31 cellular contexts compared by ENCODE assay signal in genomic region chr4:180706766-180707165, GRCh38.
"Had no signal": no experiment of that assay in that cellular context is flagged by ENCODE, and none has a peak within 500 bp of the region (broad histone marks: within the 10 kb centered on the region; RNA-seq: fewer than 3 reads in every experiment).

No MANE protein-coding gene starts in this region.

- H3K4me3 ChIP-seq: body of pancreas, esophagus muscularis mucosa, gastroesophageal sphincter had no signal

- H3K9me3 ChIP-seq: body of pancreas, gastroesophageal sphincter had no signal

- H3K36me3 ChIP-seq: esophagus muscularis mucosa, gastroesophageal sphincter had no signal

- H3K27me3 ChIP-seq: body of pancreas, esophagus muscularis mucosa, gastroesophageal sphincter had no signal

- H3K4me1 ChIP-seq: body of pancreas, esophagus muscularis mucosa, gastroesophageal sphincter had no signal

- DNase-seq: activated B cell treated with CpG ODN at 0.5 μM for 24 hours; activated CD4-positive, alpha-beta T cell treated with anti-CD3 and anti-CD28 coated beads for 48 hours; activated CD4-positive, alpha-beta T cell treated with anti-CD3 and anti-CD28 coated beads, Interleukin-2, amount 50 U/mL, for 1 hour; activated CD4-positive, alpha-beta T cell treated with anti-CD3 and anti-CD28 coated beads, Interleukin-2, amount 50 U/mL, for 48 hours; activated CD8-positive, alpha-beta memory T cell treated with anti-CD3 and anti-CD28 coated beads for 24 hours; activated CD8-positive, alpha-beta T cell treated with anti-CD3 and anti-CD28 coated beads for 36 hours; activated effector memory CD4-positive, alpha-beta T cell treated with Interleukin-2 at 50 U/mL for 16 hours; activated gamma-delta T cell treated with Interleukin-2 at 50 U/mL for 16 hours; activated naive CD4-positive, alpha-beta T cell treated with anti-CD3 and anti-CD28 coated beads, Interleukin-2, amount 50 U/mL, for 16 hours; activated naive CD4-positive, alpha-beta T cell treated with Interleukin-2 at 50 U/mL for 16 hours; activated T-cell treated with anti-CD3 and anti-CD28 coated beads, Interleukin-2, amount 50 U/mL, for 4 hours; amniotic stem cell; anterior cingulate cortex; body of pancreas; caudate nucleus; cortex of kidney; dermis blood vessel endothelial cell; effector CD4-positive, alpha-beta T cell; effector memory CD8-positive, alpha-beta T cell; erythroblast; foreskin melanocyte; head of caudate nucleus; hippocampal formation; T-helper 2 cell had no signal

- ATAC-seq: activated CD4-positive, CD25-positive, alpha-beta regulatory T cell treated with anti-CD3 and anti-CD28 coated beads, Interleukin-2, amount 50 U/mL, for 24 hours; activated CD8-positive, alpha-beta T cell treated with anti-CD3 and anti-CD28 coated beads for 36 hours; activated T-cell treated with anti-CD3 and anti-CD28 coated beads, Interleukin-2, amount 50 U/mL, for 4 hours; activated T-helper 17 cell treated with anti-CD3 and anti-CD28 coated beads, Interleukin-2, amount 50 U/mL, for 72 hours; body of pancreas; effector memory CD8-positive, alpha-beta T cell; gastroesophageal sphincter had no signal

- FAIRE-seq: colon, TTC549 had no signal

- H3K27ac ChIP-seq: body of pancreas, esophagus muscularis mucosa, gastroesophageal sphincter, VCaP had no signal
